ENCODE assay signal across 21 cellular contexts in the genomic region with DNA sequence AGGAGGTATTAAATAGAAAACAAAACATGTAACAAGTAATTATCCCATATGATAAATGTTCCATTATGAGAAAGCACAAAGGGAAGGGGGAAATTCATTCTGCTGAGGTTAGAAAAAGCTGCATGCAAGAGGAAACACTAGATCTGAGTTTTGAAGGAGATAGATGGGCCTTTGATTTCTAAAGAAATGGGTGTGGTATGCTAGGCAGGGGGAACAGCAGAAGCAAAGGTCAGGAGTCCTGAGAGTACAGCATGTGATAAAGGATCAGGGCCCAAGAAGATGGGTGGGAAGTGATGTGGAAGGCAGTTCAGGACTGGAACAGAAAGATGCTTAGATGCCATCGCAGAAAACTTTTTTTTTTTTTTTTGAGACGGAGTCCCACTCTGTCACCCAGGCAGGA.
"Had no signal": no experiment of that assay in that cellular context is flagged by ENCODE, and none has a peak within 500 bp of the region (broad histone marks: within the 10 kb centered on the region; RNA-seq: fewer than 3 reads in every experiment).

No MANE protein-coding gene starts in this region.

- H3K4me1 ChIP-seq: colonic mucosa, uterus had no signal

- H3K36me3 Mint-ChIP-seq: activated naive CD4-positive, alpha-beta T cell treated with anti-CD3 and anti-CD28 coated beads, Interleukin-2, amount 50 U/mL, for 72 hours; type B pancreatic cell had no signal

- H3K27ac ChIP-seq: colonic mucosa, heart right ventricle, left lung, lower lobe of right lung, neutrophil had no signal

- DNase-seq: activated CD4-positive, alpha-beta T cell treated with anti-CD3 and anti-CD28 coated beads for 1 hour; activated CD4-positive, alpha-beta T cell treated with anti-CD3 and anti-CD28 coated beads, Interleukin-2, amount 50 U/mL, for 1 hour; activated naive CD4-positive, alpha-beta T cell; activated T-cell treated with anti-CD3 and anti-CD28 coated beads for 4 hours; left lung; lower lobe of right lung; right cardiac atrium; stimulated activated CD4-positive, alpha-beta T cell treated with anti-CD3 and anti-CD28 coated beads, Interleukin-12 subunit alpha, Interleukin-12 subunit beta, amount 100 ng/mL, for 4 hours; T-helper 17 cell; uterus had no signal

- H3K27me3 ChIP-seq: colonic mucosa, dorsolateral prefrontal cortex, heart right ventricle, left lung, neutrophil, uterus had no signal

- H3K9me3 ChIP-seq: colonic mucosa, left lung, lower lobe of right lung, mucosa of descending colon, neutrophil, uterus had no signal

- H3K36me3 ChIP-seq: colonic mucosa, heart right ventricle, left lung, lower lobe of right lung, neutrophil, uterus had no signal

- H3K9me3 Mint-ChIP-seq: activated naive CD4-positive, alpha-beta T cell treated with anti-CD3 and anti-CD28 coated beads, Interleukin-2, amount 50 U/mL, for 72 hours; activated T-cell treated with anti-CD3 and anti-CD28 coated beads, Interleukin-2, amount 50 U/mL, for 72 hours; stimulated activated naive CD8-positive, alpha-beta T cell treated with anti-CD3 and anti-CD28 coated beads, Interleukin-15, Interleukin-2, amounts not matched to agents 100 ng/mL and 50 ng/mL, for 24 hours; type B pancreatic cell had no signal

- H3K4me3 Mint-ChIP-seq: activated T-cell treated with anti-CD3 and anti-CD28 coated beads, Interleukin-2, amount 50 U/mL, for 72 hours; nephron; stimulated activated naive CD8-positive, alpha-beta T cell treated with anti-CD3 and anti-CD28 coated beads, Interleukin-15, Interleukin-2, amounts not matched to agents 100 ng/mL and 50 ng/mL, for 24 hours; T-helper 17 cell; type B pancreatic cell; WTC11 had no signal

- H3K27ac Mint-ChIP-seq: activated T-cell treated with anti-CD3 and anti-CD28 coated beads, Interleukin-2, amount 50 U/mL, for 72 hours; stimulated activated naive CD8-positive, alpha-beta T cell treated with anti-CD3 and anti-CD28 coated beads, Interleukin-15, Interleukin-2, amounts not matched to agents 100 ng/mL and 50 ng/mL, for 24 hours; T-helper 17 cell; WTC11 had no signal

- H3K4me3 ChIP-seq: colonic mucosa, heart right ventricle, left lung, lower lobe of right lung, mucosa of descending colon, uterus had no signal
